23 cellular contexts compared by ENCODE assay signal in the genomic region with DNA sequence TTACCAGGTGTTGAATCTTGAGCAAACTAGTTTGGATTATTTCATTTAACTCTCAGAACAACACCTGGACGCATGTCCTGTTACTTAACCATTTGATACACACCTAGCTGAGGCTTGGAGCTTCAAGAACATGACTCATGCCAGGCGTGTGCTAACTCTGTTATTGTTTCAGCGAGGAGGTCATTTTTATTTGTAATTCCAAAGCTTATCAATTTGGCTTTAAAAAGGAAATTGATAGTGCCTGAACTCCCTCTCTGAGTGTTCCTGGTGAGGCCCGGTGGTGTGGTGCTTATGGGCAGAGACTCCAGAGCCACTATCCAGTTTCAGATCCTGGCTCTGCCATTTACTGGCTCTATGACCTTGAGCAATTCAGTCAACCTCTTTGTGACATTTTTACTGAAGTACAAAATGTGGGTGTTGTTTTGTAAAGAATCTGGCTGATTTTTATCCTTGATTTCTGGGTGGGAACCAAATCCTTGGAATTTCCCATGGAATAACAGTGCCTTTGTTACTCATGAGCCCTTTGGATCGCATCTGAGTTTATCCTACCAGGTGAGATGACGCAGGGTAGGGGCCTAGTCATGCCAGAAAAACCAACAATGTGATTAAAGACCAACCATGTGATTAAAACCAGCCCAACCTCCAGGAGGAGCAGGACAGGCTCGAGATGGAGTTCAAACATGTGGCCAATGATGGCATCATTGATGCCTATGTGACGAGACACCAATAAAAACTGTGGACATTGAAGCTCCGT.
"Had no signal": no experiment of that assay in that cellular context is flagged by ENCODE, and none has a peak within 500 bp of the region (broad histone marks: within the 10 kb centered on the region; RNA-seq: fewer than 3 reads in every experiment).

No MANE protein-coding gene starts in this region.

- H3K27me3 ChIP-seq: esophagus squamous epithelium, uterus had no signal

- DNase-seq: activated CD4-positive, alpha-beta T cell treated with anti-CD3 and anti-CD28 coated beads for 4 hours; activated CD4-positive, alpha-beta T cell treated with anti-CD3 and anti-CD28 coated beads, Interleukin-2, amount 50 U/mL, for 48 hours; activated CD8-positive, alpha-beta memory T cell treated with anti-CD3 and anti-CD28 coated beads for 24 hours; activated effector memory CD4-positive, alpha-beta T cell treated with Interleukin-2 at 50 U/mL for 16 hours; activated naive CD4-positive, alpha-beta T cell treated with Interleukin-2 at 50 U/mL for 16 hours; aorta; caudate nucleus; esophagus squamous epithelium; left colon; posterior cingulate gyrus; stimulated activated CD4-positive, alpha-beta T cell treated with anti-CD3 and anti-CD28 coated beads, Interleukin-12 subunit alpha, Interleukin-12 subunit beta, amount 100 ng/mL, for 4 hours; stimulated activated CD4-positive, alpha-beta T cell treated with anti-CD3 and anti-CD28 coated beads, Interleukin-4, amount 100 ng/mL, for 24 hours; substantia nigra; T-cell; uterus had no signal

- H3K9me3 ChIP-seq: uterus had no signal

- ATAC-seq: left colon; natural killer cell treated with Interleukin-12 subunit alpha and Interleukin-12 subunit beta and Interleukin-15 and Interleukin-18, amount 100 ng/mL, for 72 hours; sciatic nerve; stimulated activated effector memory CD8-positive, alpha-beta T cell treated with anti-CD3 and anti-CD28 coated beads, Interleukin-12 subunit alpha, Interleukin-12 subunit beta, amount 100 ng/mL, for 72 hours; T-cell had no signal

- H3K4me1 ChIP-seq: esophagus squamous epithelium, uterus had no signal

- H3K4me3 ChIP-seq: esophagus squamous epithelium, skin epidermis, uterus had no signal

- H3K27ac ChIP-seq: epithelial cell of prostate, esophagus squamous epithelium, skin epidermis, uterus, VCaP had no signal

- H3K36me3 ChIP-seq: esophagus squamous epithelium, uterus had no signal

- FAIRE-seq: frontal cortex, keratinocyte had no signal
